16 cellular contexts compared by ENCODE assay signal in genomic region chr14:95292660-95293425, GRCh38. TPM values are rescaled to one million over a fixed set of nuclear protein-coding genes. Genes with fewer than 3 reads are reported as not detected.
A peak's percentile ranks its signal among the peaks of the same experiment; 100 is the strongest.
DNase-seq lines count a peak whose midpoint lies in the region; ATAC-seq and TF ChIP-seq lines count a peak whose summit lies in the region.
"Had no signal": no experiment of that assay in that cellular context is flagged by ENCODE, and none has a peak within 500 bp of the region (broad histone marks: within the 10 kb centered on the region; RNA-seq: fewer than 3 reads in every experiment).

No MANE protein-coding gene starts in this region.

- H3K27me3 ChIP-seq in heart left ventricle = no peaks in the 10 kb centered on the region
- H3K27me3 ChIP-seq in right cardiac atrium (ENCODE audit: control insufficient read depth, insufficient read depth) = no peaks in the 10 kb centered on the region
- no peaks in the 10 kb centered on the region for H3K27me3 ChIP-seq in dorsolateral prefrontal cortex
- H3K27me3 ChIP-seq in uterus = no peaks in the 10 kb centered on the region
- H3K27me3 ChIP-seq: upper lobe of right lung had no signal

- no peak for ATAC-seq in heart left ventricle
- no peak for ATAC-seq in right cardiac atrium
- no peak for ATAC-seq in HG03196 (IDR thresholded peaks at IDR 0.05; ENCODE audit: unreplicated experiment)
- ATAC-seq: activated CD8-positive, alpha-beta memory T cell treated with anti-CD3 and anti-CD28 coated beads, Interleukin-2, amount 10 ng/mL, durations not matched to agents 7 days and 5 days; upper lobe of right lung had no signal

- no peak for DNase-seq in heart left ventricle
- DNase-seq in right cardiac atrium = no peak
- DNase-seq in dorsolateral prefrontal cortex = no peak
- DNase-seq in uterus = no peak
- no peak for DNase-seq in posterior cingulate gyrus
- DNase-seq in NCI-H2196 (lab: John Stamatoyannopoulos, UW; ENCODE audit: unreplicated experiment) = no peak
- DNase-seq: activated CD4-positive, alpha-beta T cell treated with anti-CD3 and anti-CD28 coated beads for 1 hour; activated CD8-positive, alpha-beta memory T cell treated with anti-CD3 and anti-CD28 coated beads, Interleukin-2, amount 10 ng/mL, durations not matched to agents 7 days and 5 days; activated effector memory CD4-positive, alpha-beta T cell treated with Interleukin-2 at 50 U/mL for 16 hours; NCI-H1417 treated with DMSO at 0.1 percent for 48 hours; NCI-H2227 treated with DMSO at 0.1 percent for 48 hours; upper lobe of right lung had no signal

- peak overlapping the region in 10 of 12 donors; percentile 60 to 93 (median 70) for H3K27ac ChIP-seq in heart left ventricle
- H3K27ac ChIP-seq in right cardiac atrium (ENCODE audit: low read length) = no peak overlapping the region
- H3K27ac ChIP-seq in dorsolateral prefrontal cortex = peak overlapping the region; percentile 41 to 100 (median 96)
- peak overlapping the region; percentile 39 to 61 for H3K27ac ChIP-seq in uterus
- H3K27ac ChIP-seq: upper lobe of right lung had no signal

- peaks cover 0 to 9% (median 0%) of the 10 kb centered on the region in 12 donors for H3K9me3 ChIP-seq in heart left ventricle
- no peaks in the 10 kb centered on the region for H3K9me3 ChIP-seq in right cardiac atrium (ENCODE audit: control insufficient read depth, low read length)
- H3K9me3 ChIP-seq in uterus = no peaks in the 10 kb centered on the region
- H3K9me3 ChIP-seq: upper lobe of right lung had no signal

- no peak for TF ChIP-seq CTCF in heart left ventricle (IDR thresholded peaks at IDR 0.05)
- TF ChIP-seq CTCF in dorsolateral prefrontal cortex (IDR thresholded peaks at IDR 0.05 in 54 of 56, conservative IDR thresholded peaks at IDR 0.05 in 2 of 56; ENCODE audit: low read depth in 1 of 56, partially characterized antibody in 56 of 56) = no peak
- no peak for TF ChIP-seq CTCF in nephron (IDR thresholded peaks at IDR 0.05; ENCODE audit: unreplicated experiment in 3 of 3)
- no peak for TF ChIP-seq CTCF in uterus (IDR thresholded peaks at IDR 0.05)

- TF ChIP-seq POLR2A in heart left ventricle (IDR thresholded peaks at IDR 0.05) (no peak), uterus (IDR thresholded peaks at IDR 0.05) (no peak)

- H3K4me3 ChIP-seq in heart left ventricle (no peak overlapping the region), right cardiac atrium (ENCODE audit: low read length) (no peak overlapping the region), dorsolateral prefrontal cortex (no peak overlapping the region), uterus (no peak overlapping the region)
- H3K4me3 ChIP-seq: GM12878, skin epidermis, upper lobe of right lung had no signal

- H3K4me3 Mint-ChIP-seq in nephron = no peak overlapping the region
- H3K4me3 Mint-ChIP-seq: activated CD8-positive, alpha-beta memory T cell treated with anti-CD3 and anti-CD28 coated beads, Interleukin-2, amount 10 ng/mL, durations not matched to agents 7 days and 5 days had no signal

- peaks cover 2% of the 10 kb centered on the region for H3K9me3 Mint-ChIP-seq in nephron

- 54 to 70% (median 62%) methylated on average over 8 of the region's 8 CpGs for WGBS in heart left ventricle, 4 donors
- 70% methylated on average over 8 of the region's 8 CpGs for WGBS in right cardiac atrium

- peaks cover 22% of the 10 kb centered on the region for H3K4me1 Mint-ChIP-seq in nephron
- H3K4me1 Mint-ChIP-seq: activated CD8-positive, alpha-beta memory T cell treated with anti-CD3 and anti-CD28 coated beads, Interleukin-2, amount 10 ng/mL, durations not matched to agents 7 days and 5 days had no signal

- H3K4me1 ChIP-seq in heart left ventricle = peaks cover 0 to 36% (median 18%) of the 10 kb centered on the region in 12 donors
- peaks cover 6% of the 10 kb centered on the region for H3K4me1 ChIP-seq in right cardiac atrium (ENCODE audit: control insufficient read depth, insufficient read depth, low read length)
- H3K4me1 ChIP-seq in uterus = no peaks in the 10 kb centered on the region

- H3K27me3 Mint-ChIP-seq in nephron (ENCODE audit: low read depth) = no peaks in the 10 kb centered on the region

- H3K27ac Mint-ChIP-seq in nephron = peak overlapping the region in 2 of 3 experiments; percentile 33 to 58
- H3K27ac Mint-ChIP-seq: activated CD8-positive, alpha-beta memory T cell treated with anti-CD3 and anti-CD28 coated beads, Interleukin-2, amount 10 ng/mL, durations not matched to agents 7 days and 5 days had no signal

- H3K36me3 Mint-ChIP-seq in nephron (ENCODE audit: low read depth) = peaks cover 14% of the 10 kb centered on the region
- H3K36me3 Mint-ChIP-seq: activated CD8-positive, alpha-beta memory T cell treated with anti-CD3 and anti-CD28 coated beads, Interleukin-2, amount 10 ng/mL, durations not matched to agents 7 days and 5 days had no signal

- H3K36me3 ChIP-seq in heart left ventricle (no peaks in the 10 kb centered on the region), uterus (no peaks in the 10 kb centered on the region)
- H3K36me3 ChIP-seq: upper lobe of right lung had no signal

- intact Hi-C loops in heart left ventricle (cut with DNase I) (loop anchor here in 1 of 10 donors (5.0 kb wide), 1 partner anchor 61 kb away; no protein-coding TSS in a partner anchor), right cardiac atrium (cut with DNase I) (no loop called here), dorsolateral prefrontal cortex (cut with DNase I) (loop anchor here in 1 of 2 donors (5.0 kb wide), 1 partner anchor 36 kb away; no protein-coding TSS in a partner anchor), uterus (cut with DNase I; ENCODE audit: low total_unique reads) (no loop called here), posterior cingulate gyrus (cut with DNase I) (no loop called here)

RNA-seq across cellular contexts. Expression of gene CLMN, which starts 26.9 kb away (rescaled TPM):
- total RNA-seq in heart left ventricle = 10 to 100 TPM in 1 of 9 donors, 1 to 10 TPM in 8; 4.6 to 10.2 (median 6.8) TPM
- polyA plus RNA-seq in heart left ventricle = 1 to 10 TPM; 3.1 to 4.3 TPM
- 1 to 10 TPM; 6.4 to 9.1 (median 7.4) TPM for total RNA-seq in right cardiac atrium
- polyA plus RNA-seq in right cardiac atrium = 3.1 TPM
- 100 to 1,000 TPM in 37 of 120 experiments, 10 to 100 TPM in 83; 22.3 to 262 (median 78.6) TPM for total RNA-seq in dorsolateral prefrontal cortex
- 10 to 100 TPM in 2 of 4 donors, 1 to 10 TPM in 2; 5.0 to 55.0 (median 12.4) TPM for total RNA-seq in uterus
